ENCODE assay signal across 8 cellular contexts in the genomic region with DNA sequence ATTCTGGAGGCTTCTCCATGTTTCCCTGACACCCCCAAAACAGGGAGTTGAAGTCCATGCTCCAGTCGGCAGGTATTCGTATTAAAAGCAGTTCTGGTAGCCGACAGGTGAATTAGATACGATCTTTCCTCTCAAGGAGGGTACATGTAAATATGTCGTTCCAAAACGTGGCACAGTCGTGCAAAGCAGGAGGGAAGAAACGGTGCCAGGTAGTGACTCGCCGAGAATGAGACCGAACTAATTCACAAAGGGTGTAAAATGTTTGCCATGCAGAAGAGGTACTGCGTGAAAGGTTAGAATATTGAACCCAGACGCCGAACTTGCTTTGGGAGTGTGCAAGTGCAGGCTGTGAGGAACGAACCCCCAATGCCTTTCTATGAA. TPM values are rescaled to one million over a fixed set of nuclear protein-coding genes. Genes with fewer than 3 reads are reported as not detected.
A peak's percentile ranks its signal among the peaks of the same experiment; 100 is the strongest.
DNase-seq lines count a peak whose midpoint lies in the region; ATAC-seq, FAIRE-seq and TF ChIP-seq lines count a peak whose summit lies in the region.

No MANE protein-coding gene starts in this region.

- no peak for TF ChIP-seq POLR2A in gastrocnemius medialis (IDR thresholded peaks at IDR 0.05)

- peak overlapping the region; percentile 95 for H3K27ac Mint-ChIP-seq in T-helper 17 cell

- intact Hi-C loops in gastrocnemius medialis (cut with DNase I; ENCODE audit: low total_unique reads) = no loop called here

- DNase-seq in NCI-H2029 (lab: John Stamatoyannopoulos, UW) (peak; percentile 8), NCI-H2029 treated with DMSO at 0.1 percent for 48 hours (lab: John Stamatoyannopoulos, UW) (no peak), T-helper 17 cell (no peak), foreskin fibroblast (peak in 1 of 2 donors; percentile 29), gastrocnemius medialis (peak in 1 of 2 donors; percentile 17), NCI-H774 (lab: John Stamatoyannopoulos, UW) (no peak), urothelium cell line (ENCODE audit: low spot score) (no peak)

- H3K4me1 ChIP-seq in gastrocnemius medialis = peaks cover 12 to 17% of the 10 kb centered on the region in 2 donors

- ATAC-seq in T-helper 17 cell = no peak
- no peak for ATAC-seq in gastrocnemius medialis
- no peak for ATAC-seq in GM19467 (IDR thresholded peaks at IDR 0.05; ENCODE audit: unreplicated experiment)

- H3K27me3 Mint-ChIP-seq in T-helper 17 cell = no peaks in the 10 kb centered on the region

- peaks cover 16% of the 10 kb centered on the region for H3K4me1 Mint-ChIP-seq in T-helper 17 cell

- H3K9me3 ChIP-seq in T-helper 17 cell (ENCODE audit: control insufficient read depth, low read length, poor library complexity, severe bottlenecking) = no peaks in the 10 kb centered on the region
- H3K9me3 ChIP-seq in gastrocnemius medialis = no peaks in the 10 kb centered on the region

- H3K36me3 Mint-ChIP-seq in T-helper 17 cell (ENCODE audit: low read depth) = peaks cover 11% of the 10 kb centered on the region

- TF ChIP-seq CTCF in foreskin fibroblast (IDR thresholded peaks at IDR 0.05; ENCODE audit: low read depth, low read length) (no peak), gastrocnemius medialis (IDR thresholded peaks at IDR 0.05 in 4 of 5, conservative IDR thresholded peaks at IDR 0.05 in 1 of 5) (no peak)

- in situ Hi-C loops in gastrocnemius medialis (cut with MboI; ENCODE audit: low sequenced_read_pairs in 4 of 4) = loop anchor here in 2 of 4 donors (10.0 kb wide), 1 partner anchor 105 kb away; a partner anchor contains a TSS

- H3K27ac ChIP-seq in gastrocnemius medialis = peak overlapping the region; percentile 84 to 88 (median 88)

- H3K4me3 ChIP-seq in foreskin fibroblast (ENCODE audit: low read depth in 1 of 2, low read length in 2 of 2) = peak overlapping the region; percentile 70 to 80
- peak overlapping the region; percentile 82 to 99 (median 95) for H3K4me3 ChIP-seq in gastrocnemius medialis

- H3K4me3 Mint-ChIP-seq in T-helper 17 cell = peak overlapping the region; percentile 95

- FAIRE-seq in urothelium cell line (lab: Jason Lieb, UNC) = no peak

- H3K36me3 ChIP-seq in gastrocnemius medialis = peaks cover 3 to 23% of the 10 kb centered on the region in 2 donors

- H3K27me3 ChIP-seq in gastrocnemius medialis = no peaks in the 10 kb centered on the region

RNA-seq across cellular contexts. Expression of a gene that starts 0.5 kb away (rescaled TPM):
- total RNA-seq in T-helper 17 cell (10 to 100 TPM; 33.5 to 51.1 TPM), gastrocnemius medialis (10 to 100 TPM in 2 of 4 donors, 1 to 10 TPM in 2; 8.1 to 19.4 (median 10.3) TPM)

RNA-seq across cellular contexts. Expression of a gene that starts 37.0 kb away (rescaled TPM):
- not detected for total RNA-seq in T-helper 17 cell
- total RNA-seq in gastrocnemius medialis = not detected

RNA-seq across cellular contexts. Expression of a gene that starts 55.6 kb away (rescaled TPM):
- total RNA-seq in T-helper 17 cell = under 1 TPM; 0.29 to 0.42 TPM
- not detected for total RNA-seq in gastrocnemius medialis
